Comparison of ENCODE assay signal across 8 cellular contexts in the genomic region with DNA sequence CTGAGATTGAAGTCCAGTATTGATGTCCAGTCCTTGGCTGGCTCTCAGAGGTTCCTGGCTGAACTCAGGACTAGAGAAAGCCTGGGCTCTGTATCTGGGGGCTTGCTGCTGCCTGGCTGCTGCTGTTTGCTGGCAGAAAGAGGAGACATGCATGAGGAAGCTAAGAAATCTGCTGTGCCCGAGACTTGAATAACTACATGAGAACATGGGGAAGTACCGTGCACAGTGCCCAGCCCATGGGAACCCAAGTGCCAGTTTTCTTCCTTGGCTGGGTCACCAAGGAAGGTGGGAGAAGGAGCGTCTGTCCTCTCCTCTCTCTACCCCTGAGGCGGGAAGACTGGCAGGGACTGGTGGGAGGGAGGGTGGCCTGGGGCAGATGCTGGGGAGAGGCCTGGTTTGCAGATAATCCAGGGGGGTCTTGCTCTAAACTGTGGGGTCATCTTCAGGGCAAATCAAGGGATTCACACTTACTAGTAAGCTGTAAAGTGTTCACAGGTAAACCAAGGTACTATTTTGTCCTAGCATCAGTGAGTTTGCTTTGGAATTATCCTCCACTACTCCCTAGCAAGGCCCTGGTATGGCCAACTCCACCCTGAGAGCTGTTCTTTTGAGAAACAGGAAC. TPM values are rescaled to one million over a fixed set of nuclear protein-coding genes. Genes with fewer than 3 reads are reported as not detected.
DNase-seq lines count a peak whose midpoint lies in the region; ATAC-seq and TF ChIP-seq lines count a peak whose summit lies in the region.

No MANE protein-coding gene starts in this region.

- DNase-seq in left ventricle myocardium superior (no peak), HuH-7 (ENCODE audit: low spot score) (no peak)
- DNase-seq in activated T-helper 2 cell treated with anti-CD3 and anti-CD28 coated beads, Interferon-gamma antibody, Interleukin-2, Interleukin-4, amounts not matched to agents 10 μg/mL and 5 μg/mL and 100 μg/mL, durations not matched to agents 14 hours and 24 hours and 36 hours (ENCODE audit: low spot score): no peak
- no peak for DNase-seq in activated CD4-positive, alpha-beta T cell treated with anti-CD3 and anti-CD28 coated beads for 48 hours

- H3K4me2 ChIP-seq in SU-DHL-6 (ENCODE audit: low read depth, low read length, poor library complexity, severe bottlenecking): peak overlapping the region; percentile 48

- ATAC-seq in GM18861 (IDR thresholded peaks at IDR 0.05; ENCODE audit: unreplicated experiment): peak; percentile 43
- ATAC-seq in left ventricle myocardium superior: peak; percentile 82
- no peak for ATAC-seq in HG02970 (IDR thresholded peaks at IDR 0.05; ENCODE audit: low FRiP score, unreplicated experiment)

- TF ChIP-seq CTCF in SU-DHL-6 (IDR thresholded peaks at IDR 0.05; ENCODE audit: insufficient read depth, low read length, poor library complexity, severe bottlenecking): no peak

- H3K27ac ChIP-seq in SU-DHL-6 (ENCODE audit: low read depth, low read length) (peak overlapping the region; percentile 58), skin epidermis (peak overlapping the region in 20 of 21 experiments; percentile 38 to 85 (median 74))

- H3K9me3 Mint-ChIP-seq in activated T-helper 2 cell treated with anti-CD3 and anti-CD28 coated beads, Interferon-gamma antibody, Interleukin-2, Interleukin-4, amounts not matched to agents 10 μg/mL and 5 μg/mL and 100 μg/mL, durations not matched to agents 14 hours and 24 hours and 36 hours: peaks cover 25% of the 10 kb centered on the region

- peak overlapping the region; percentile 59 for H2AFZ ChIP-seq in SU-DHL-6 (ENCODE audit: low read depth, low read length, severe bottlenecking)

- no peaks in the 10 kb centered on the region for H4K20me1 ChIP-seq in SU-DHL-6 (ENCODE audit: low read depth, low read length)

- no peaks in the 10 kb centered on the region for H3K36me3 ChIP-seq in SU-DHL-6 (ENCODE audit: low read length)

- no peak overlapping the region for H3K4me3 ChIP-seq in SU-DHL-6 (ENCODE audit: insufficient read depth, low read length, poor library complexity, severe bottlenecking)
- no peak overlapping the region for H3K4me3 ChIP-seq in skin epidermis

- no peaks in the 10 kb centered on the region for H3K9me3 ChIP-seq in SU-DHL-6 (ENCODE audit: insufficient read depth, low read length)

- H3K27ac Mint-ChIP-seq in activated T-helper 2 cell treated with anti-CD3 and anti-CD28 coated beads, Interferon-gamma antibody, Interleukin-2, Interleukin-4, amounts not matched to agents 10 μg/mL and 5 μg/mL and 100 μg/mL, durations not matched to agents 14 hours and 24 hours and 36 hours: no peak overlapping the region

- H3K9ac ChIP-seq in SU-DHL-6 (ENCODE audit: low read length): peak overlapping the region; percentile 48

- 0 out of 2 replicates have a peak, but pooled peaks cover 3% of the 10 kb centered on the region for H3F3A ChIP-seq in SU-DHL-6 (ENCODE audit: insufficient read depth)

- peaks cover 11% of the 10 kb centered on the region for H3K36me3 Mint-ChIP-seq in activated T-helper 2 cell treated with anti-CD3 and anti-CD28 coated beads, Interferon-gamma antibody, Interleukin-2, Interleukin-4, amounts not matched to agents 10 μg/mL and 5 μg/mL and 100 μg/mL, durations not matched to agents 14 hours and 24 hours and 36 hours (ENCODE audit: low read depth)

- no peaks in the 10 kb centered on the region for H3K27me3 Mint-ChIP-seq in activated T-helper 2 cell treated with anti-CD3 and anti-CD28 coated beads, Interferon-gamma antibody, Interleukin-2, Interleukin-4, amounts not matched to agents 10 μg/mL and 5 μg/mL and 100 μg/mL, durations not matched to agents 14 hours and 24 hours and 36 hours (ENCODE audit: low read depth)

- no peaks in the 10 kb centered on the region for H3K79me2 ChIP-seq in SU-DHL-6 (ENCODE audit: insufficient read depth, low read length)

- no peaks in the 10 kb centered on the region for H3K27me3 ChIP-seq in SU-DHL-6 (ENCODE audit: low read length)

- intact Hi-C loops in left ventricle myocardium superior (cut with micrococcal nuclease): no loop called here
- intact Hi-C loops in activated T-helper 2 cell treated with anti-CD3 and anti-CD28 coated beads, Interferon-gamma antibody, Interleukin-2, Interleukin-4, amounts not matched to agents 10 μg/mL and 5 μg/mL and 100 μg/mL, durations not matched to agents 14 hours and 24 hours and 36 hours (cut with micrococcal nuclease): no loop called here

- no peaks in the 10 kb centered on the region for H3K9me2 ChIP-seq in SU-DHL-6 (replicated peaks; ENCODE audit: insufficient read depth, low read length)

- peaks cover 4% of the 10 kb centered on the region for H3K4me1 Mint-ChIP-seq in activated T-helper 2 cell treated with anti-CD3 and anti-CD28 coated beads, Interferon-gamma antibody, Interleukin-2, Interleukin-4, amounts not matched to agents 10 μg/mL and 5 μg/mL and 100 μg/mL, durations not matched to agents 14 hours and 24 hours and 36 hours (ENCODE audit: low read depth)

- H3K4me3 Mint-ChIP-seq in activated T-helper 2 cell treated with anti-CD3 and anti-CD28 coated beads, Interferon-gamma antibody, Interleukin-2, Interleukin-4, amounts not matched to agents 10 μg/mL and 5 μg/mL and 100 μg/mL, durations not matched to agents 14 hours and 24 hours and 36 hours (ENCODE audit: low read depth): no peak overlapping the region

RNA-seq across cellular contexts. Expression of gene ZFP36L1, which starts 13.8 kb away (rescaled TPM):
- 49.2 TPM for total RNA-seq in left ventricle myocardium superior
- total RNA-seq in activated T-helper 2 cell treated with anti-CD3 and anti-CD28 coated beads, Interferon-gamma antibody, Interleukin-2, Interleukin-4, amounts not matched to agents 10 μg/mL and 5 μg/mL and 100 μg/mL, durations not matched to agents 14 hours and 24 hours and 36 hours: 70.0 and 73.4 TPM in 2 replicates
